In genomic region chr7:94556028-94556427, GRCh38 we compare ENCODE assay signal across 19 cellular contexts. TPM values are rescaled to one million over a fixed set of nuclear protein-coding genes. Genes with fewer than 3 reads are reported as not detected.
DNase-seq lines count a peak whose midpoint lies in the region; ATAC-seq and TF ChIP-seq lines count a peak whose summit lies in the region.
"Had no signal": no experiment of that assay in that cellular context is flagged by ENCODE, and none has a peak within 500 bp of the region (broad histone marks: within the 10 kb centered on the region; RNA-seq: fewer than 3 reads in every experiment).

No MANE protein-coding gene starts in this region.

- H3K36me3 Mint-ChIP-seq in activated CD8-positive, alpha-beta T cell treated with anti-CD3 and anti-CD28 coated beads for 36 hours (ENCODE audit: low read depth), result peaks cover 24% of the 10 kb centered on the region

- no peak for TF ChIP-seq CTCF in activated CD8-positive, alpha-beta T cell treated with anti-CD3 and anti-CD28 coated beads for 36 hours (IDR thresholded peaks at IDR 0.05)

- ATAC-seq in GM18499 (IDR thresholded peaks at IDR 0.05; ENCODE audit: insufficient read depth, unreplicated experiment), result peak; percentile 55
- ATAC-seq in GM21360 (IDR thresholded peaks at IDR 0.05; ENCODE audit: unreplicated experiment), result peak; percentile 85
- peak; percentile 83 for ATAC-seq in HG02938 (IDR thresholded peaks at IDR 0.05; ENCODE audit: unreplicated experiment)
- ATAC-seq in activated CD8-positive, alpha-beta T cell treated with anti-CD3 and anti-CD28 coated beads for 36 hours, result no peak
- ATAC-seq: activated T-helper 17 cell treated with anti-CD3 and anti-CD28 coated beads, Interleukin-2, amount 50 U/mL, for 72 hours; body of pancreas; effector memory CD8-positive, alpha-beta T cell; gastrocnemius medialis; right lobe of liver; SK-N-SH treated with all-trans-retinoic acid at 6 μM for 48 hours had no signal

- POLR2A ChIA-PET in activated CD8-positive, alpha-beta T cell treated with anti-CD3 and anti-CD28 coated beads for 36 hours (lab: Charles Lee), result no interaction called here

- CTCF ChIA-PET in activated CD8-positive, alpha-beta T cell treated with anti-CD3 and anti-CD28 coated beads for 36 hours (lab: Charles Lee), result no interaction called here

- H3K4me3 Mint-ChIP-seq in activated CD8-positive, alpha-beta T cell treated with anti-CD3 and anti-CD28 coated beads for 36 hours, result no peak overlapping the region
- H3K4me3 Mint-ChIP-seq: activated T-helper 17 cell treated with anti-CD3 and anti-CD28 coated beads, Interleukin-2, amount 50 U/mL, for 72 hours; effector memory CD8-positive, alpha-beta T cell had no signal

- H3K4me1 Mint-ChIP-seq in activated CD8-positive, alpha-beta T cell treated with anti-CD3 and anti-CD28 coated beads for 36 hours (ENCODE audit: low read depth), result no peaks in the 10 kb centered on the region
- H3K4me1 Mint-ChIP-seq: activated T-helper 17 cell treated with anti-CD3 and anti-CD28 coated beads, Interleukin-2, amount 50 U/mL, for 72 hours had no signal

- DNase-seq in NAMALWA (ENCODE audit: low spot score), result peak; percentile 89
- DNase-seq in activated T-cell treated with anti-CD3 and anti-CD28 coated beads for 4 hours, result no peak
- no peak for DNase-seq in cortex of kidney (lab: John Stamatoyannopoulos, UW)
- no peak for DNase-seq in SKM-1 treated with dmso at 0.1 percent for 144 hours (lab: John Stamatoyannopoulos, UW; ENCODE audit: unreplicated experiment)
- DNase-seq in activated CD8-positive, alpha-beta T cell treated with anti-CD3 and anti-CD28 coated beads for 36 hours, result no peak
- DNase-seq: activated CD4-positive, alpha-beta T cell treated with anti-CD3 and anti-CD28 coated beads for 1 hour; body of pancreas; DMS53; effector memory CD8-positive, alpha-beta T cell; gastrocnemius medialis; KG1; NCI-H2107; right lobe of liver; substantia nigra had no signal

- H3K27me3 Mint-ChIP-seq in activated CD8-positive, alpha-beta T cell treated with anti-CD3 and anti-CD28 coated beads for 36 hours, result no peaks in the 10 kb centered on the region
- H3K27me3 Mint-ChIP-seq: activated T-helper 17 cell treated with anti-CD3 and anti-CD28 coated beads, Interleukin-2, amount 50 U/mL, for 72 hours; effector memory CD8-positive, alpha-beta T cell had no signal

- no peak overlapping the region for H3K27ac Mint-ChIP-seq in activated CD8-positive, alpha-beta T cell treated with anti-CD3 and anti-CD28 coated beads for 36 hours
- H3K27ac Mint-ChIP-seq: activated T-helper 17 cell treated with anti-CD3 and anti-CD28 coated beads, Interleukin-2, amount 50 U/mL, for 72 hours; effector memory CD8-positive, alpha-beta T cell had no signal

- no peaks in the 10 kb centered on the region for H3K9me3 Mint-ChIP-seq in activated CD8-positive, alpha-beta T cell treated with anti-CD3 and anti-CD28 coated beads for 36 hours
- H3K9me3 Mint-ChIP-seq: activated T-helper 17 cell treated with anti-CD3 and anti-CD28 coated beads, Interleukin-2, amount 50 U/mL, for 72 hours; effector memory CD8-positive, alpha-beta T cell had no signal

- intact Hi-C loops in activated CD8-positive, alpha-beta T cell treated with anti-CD3 and anti-CD28 coated beads for 36 hours (cut with micrococcal nuclease), result no loop called here

RNA-seq across cellular contexts. Expression of gene CASD1, which starts 46.4 kb away (rescaled TPM):
- total RNA-seq in activated CD8-positive, alpha-beta T cell treated with anti-CD3 and anti-CD28 coated beads for 36 hours, result 10 to 100 TPM; 12.9 to 17.0 TPM
